Comparison of ENCODE assay signal across 8 cellular contexts in the genomic region with DNA sequence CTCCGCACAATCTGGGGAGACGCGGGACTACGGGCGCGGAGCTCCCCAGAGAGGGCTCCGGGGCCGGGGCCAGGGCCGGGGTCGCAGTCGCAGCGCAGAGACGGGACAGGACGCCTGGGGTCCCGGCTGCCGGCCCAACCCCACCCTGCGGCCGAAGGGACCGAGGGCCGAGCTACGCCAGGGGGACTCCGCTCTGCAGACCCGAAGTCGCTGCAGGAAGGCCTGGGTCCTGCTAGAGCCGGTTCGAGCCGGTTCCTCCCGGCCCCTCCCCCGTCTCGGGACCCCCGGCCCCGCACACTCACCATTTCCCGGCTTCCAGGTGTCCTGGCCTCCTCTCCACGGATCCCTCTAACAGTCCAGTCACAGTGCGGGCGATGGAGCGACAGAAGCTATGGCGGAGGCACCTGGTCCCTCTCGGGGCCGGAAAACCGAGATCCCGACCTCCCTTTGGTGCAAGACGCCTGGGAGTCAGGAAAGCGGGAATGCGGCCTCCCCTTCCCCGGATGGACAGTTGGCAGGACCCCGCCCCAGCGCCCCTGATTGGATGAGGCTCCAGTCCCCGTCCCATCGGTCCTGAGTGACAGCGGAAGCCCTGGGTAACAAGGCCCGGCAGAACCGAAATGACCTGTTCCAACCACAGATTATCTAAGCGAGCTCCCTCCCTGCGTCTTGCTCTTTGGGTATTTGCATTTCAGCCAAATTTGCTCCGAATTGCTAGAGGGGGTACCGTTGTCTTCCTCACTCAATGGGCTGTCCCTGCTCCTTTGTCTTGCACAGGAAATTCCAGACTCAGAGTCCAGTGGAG. TPM values are rescaled to one million over a fixed set of nuclear protein-coding genes. Genes with fewer than 3 reads are reported as not detected.
DNase-seq lines count a peak whose midpoint lies in the region; ATAC-seq and TF ChIP-seq lines count a peak whose summit lies in the region.

TSS of gene ZNF625 (minus strand) at position 481 of the 805 bp plus-strand sequence. CDS start at position 305, 176 bp downstream.

- no peaks in the 10 kb centered on the region for H3K36me3 ChIP-seq in DOHH2 (ENCODE audit: control insufficient read depth, low read length)

- H4K20me1 ChIP-seq in DOHH2 (ENCODE audit: control insufficient read depth, insufficient read depth, low read depth, low read length), result no peaks in the 10 kb centered on the region

- H3K4me3 ChIP-seq in DOHH2 (ENCODE audit: low read length) (peak within 1 kb of the TSS; percentile 76), dorsolateral prefrontal cortex (peak within 1 kb of the TSS; percentile 66 to 100 (median 92))

- TF ChIP-seq CTCF in DOHH2 (IDR thresholded peaks at IDR 0.05; ENCODE audit: low read depth, low read length, poor library complexity, severe bottlenecking), result no peak
- peak in 11 of 56 donors; percentile 4 to 29 (median 15) for TF ChIP-seq CTCF in dorsolateral prefrontal cortex (IDR thresholded peaks at IDR 0.05 in 54 of 56, conservative IDR thresholded peaks at IDR 0.05 in 2 of 56; ENCODE audit: low read depth in 1 of 56, partially characterized antibody in 56 of 56)

- H3K27me3 ChIP-seq in DOHH2 (ENCODE audit: control insufficient read depth, low read length) (peaks cover 19% of the 10 kb centered on the region), dorsolateral prefrontal cortex (no peaks in the 10 kb centered on the region)

- no peaks in the 10 kb centered on the region for H3F3A ChIP-seq in DOHH2 (ENCODE audit: control insufficient read depth, insufficient read depth)

- peak; percentile 64 for DNase-seq in NCI-H1436 (lab: John Stamatoyannopoulos, UW)
- peak; percentile 75 for DNase-seq in T1000 (lab: John Stamatoyannopoulos, UW)
- DNase-seq in dorsolateral prefrontal cortex, result peak; percentile 76 to 96 (median 94)
- DNase-seq in left lobe of liver (ENCODE audit: low spot score), result peak; percentile 77
- peak; percentile 23 to 40 (median 36) for DNase-seq in stimulated activated CD4-positive, alpha-beta T cell treated with anti-CD3 and anti-CD28 coated beads, Interleukin-12 subunit alpha, Interleukin-12 subunit beta, amount 100 ng/mL, for 48 hours (ENCODE audit: low read depth in 2 of 3, low spot score in 1 of 3)

- H3K27ac ChIP-seq in DOHH2 (ENCODE audit: low read depth, low read length), result no peak within 1 kb of the TSS
- H3K27ac ChIP-seq in dorsolateral prefrontal cortex, result peak within 1 kb of the TSS in 58 of 59 donors; percentile 6 to 91 (median 78)

- peaks cover 20% of the 10 kb centered on the region for H3K9me3 ChIP-seq in DOHH2 (ENCODE audit: control insufficient read depth, insufficient read depth, low read length)

- H3K4me1 ChIP-seq in DOHH2 (ENCODE audit: control insufficient read depth, low read length), result peaks cover 10% of the 10 kb centered on the region; the same call in 1 of the 2 replicates

- ATAC-seq in GM21619 (IDR thresholded peaks at IDR 0.05; ENCODE audit: unreplicated experiment) (peak; percentile 78), left lobe of liver (peak; percentile 97), HG02623 (IDR thresholded peaks at IDR 0.05; ENCODE audit: unreplicated experiment) (no peak)

- peak within 1 kb of the TSS; percentile 66 for H3K4me2 ChIP-seq in DOHH2 (ENCODE audit: low read length)

- intact Hi-C loops in dorsolateral prefrontal cortex (cut with DNase I), result no loop called here

- no peaks in the 10 kb centered on the region for H3K79me2 ChIP-seq in DOHH2 (ENCODE audit: control insufficient read depth, low read length)

- no peaks in the 10 kb centered on the region for H3K9me2 ChIP-seq in DOHH2 (replicated peaks; ENCODE audit: control insufficient read depth, low read length)

RNA-seq across cellular contexts. Expression of gene ZNF625, which starts in this region (rescaled TPM):
- 10 to 100 TPM in 29 of 120 experiments, 1 to 10 TPM in 91; 3.4 to 13.4 (median 8.8) TPM for total RNA-seq in dorsolateral prefrontal cortex
- total RNA-seq in left lobe of liver, result 0.15 TPM

Comparison
In these comparisons a context has a peak if more than half of its experiments do, and no peak if none do; other contexts are left out.
1. Peak in DNase-seq and ATAC-seq in left lobe of liver; RNA of the gene not detected or under 1 TPM.
2. DNase-seq: peak in every context shown above with its lines; median percentile 94 in dorsolateral prefrontal cortex; 77 in left lobe of liver; 75 in T1000; 64 in NCI-H1436; 36 in stimulated activated CD4-positive, alpha-beta T cell treated with anti-CD3 and anti-CD28 coated beads, Interleukin-12 subunit alpha, Interleukin-12 subunit beta, amount 100 ng/mL, for 48 hours.